In the genomic region with DNA sequence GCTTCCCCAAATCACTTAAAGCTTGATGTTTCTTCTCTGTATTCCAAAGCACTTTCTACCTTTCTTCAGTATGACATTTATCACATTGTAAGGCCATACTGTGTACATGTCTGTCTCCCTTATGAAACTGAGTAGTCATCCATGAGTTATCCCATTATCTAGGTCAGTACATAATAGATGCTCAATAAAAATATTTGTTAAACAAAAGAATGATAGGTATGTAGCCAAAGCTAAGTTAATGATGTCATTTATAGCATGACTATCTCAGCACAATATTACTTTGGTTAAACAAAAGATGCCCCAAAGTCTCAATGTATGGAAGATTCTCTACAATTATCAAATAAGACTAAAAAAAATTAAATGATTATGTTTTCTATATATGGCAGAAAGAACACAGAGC, we compare ENCODE assay signal across 20 cellular contexts. TPM values are rescaled to one million over a fixed set of nuclear protein-coding genes. Genes with fewer than 3 reads are reported as not detected.
DNase-seq lines count a peak whose midpoint lies in the region; ATAC-seq and TF ChIP-seq lines count a peak whose summit lies in the region.
"Had no signal": no experiment of that assay in that cellular context is flagged by ENCODE, and none has a peak within 500 bp of the region (broad histone marks: within the 10 kb centered on the region; RNA-seq: fewer than 3 reads in every experiment).

No MANE protein-coding gene starts in this region.

- peak; percentile 45 for DNase-seq in EL
- peak; percentile 9 for DNase-seq in PC-3
- peak; percentile 5 for DNase-seq in fibroblast of peridontal ligament (ENCODE audit: extremely low read depth)
- no peak for DNase-seq in T-helper 17 cell
- no peak for DNase-seq in NCI-H82 (lab: John Stamatoyannopoulos, UW)
- DNase-seq in immature natural killer cell: no peak
- DNase-seq in NCI-H2227 treated with DMSO at 0.1 percent for 48 hours (lab: John Stamatoyannopoulos, UW): no peak
- DNase-seq: BE2C; Caco-2; CD8-positive, alpha-beta memory T cell; DND-41; H7; KG1 had no signal

- H3K36me3 ChIP-seq in ACC112 (ENCODE audit: insufficient read depth, low read length) (no peaks in the 10 kb centered on the region), PC-3 (ENCODE audit: low read depth, low read length) (no peaks in the 10 kb centered on the region)
- H3K36me3 ChIP-seq: BE2C had no signal

- no TSS peak for BruUV-seq in PC-3 (replicated peaks; lab: Mats Ljungman, UMichigan)

- H3K27ac Mint-ChIP-seq in T-helper 17 cell: no peak overlapping the region
- no peak overlapping the region for H3K27ac Mint-ChIP-seq in immature natural killer cell
- H3K27ac Mint-ChIP-seq: CD8-positive, alpha-beta memory T cell; GM23338 had no signal

- H3K27ac ChIP-seq in ACC112 (ENCODE audit: low read depth, low read length): 0 out of 2 replicates have a peak overlapping the region, but pooled peaks have one; percentile 31
- H3K27ac ChIP-seq in PC-3 (ENCODE audit: low read length): no peak overlapping the region
- H3K27ac ChIP-seq: C4-2B, HL-60 had no signal

- H3K36me3 Mint-ChIP-seq in T-helper 17 cell (ENCODE audit: low read depth): no peaks in the 10 kb centered on the region
- H3K36me3 Mint-ChIP-seq in immature natural killer cell: no peaks in the 10 kb centered on the region
- H3K36me3 Mint-ChIP-seq: CD8-positive, alpha-beta memory T cell had no signal

- POLR2A ChIA-PET in PC-3 (lab: Charles Lee; ENCODE audit: unreplicated experiment): no interaction called here

- peaks cover 0 to 5% (median 2%) of the 10 kb centered on the region in 6 donors for H3K9me3 Mint-ChIP-seq in immature natural killer cell
- H3K9me3 Mint-ChIP-seq: CD8-positive, alpha-beta memory T cell; GM23338 had no signal

- no peaks in the 10 kb centered on the region for H4K20me1 ChIP-seq in PC-3 (ENCODE audit: low read length)

- no peak overlapping the region for H3K4me3 Mint-ChIP-seq in T-helper 17 cell
- H3K4me3 Mint-ChIP-seq in immature natural killer cell: no peak overlapping the region
- H3K4me3 Mint-ChIP-seq: CD8-positive, alpha-beta memory T cell; GM23338 had no signal

- H2AFZ ChIP-seq in ACC112 (ENCODE audit: low read length, unreplicated experiment) (no peak overlapping the region), PC-3 (ENCODE audit: low read length) (no peak overlapping the region)
- H2AFZ ChIP-seq: GM23338 had no signal

- H3K4me1 ChIP-seq in ACC112 (ENCODE audit: control insufficient read depth, insufficient read depth, low read length, unreplicated experiment) (peaks cover 33% of the 10 kb centered on the region), PC-3 (ENCODE audit: insufficient read depth, low read length) (peaks cover 5% of the 10 kb centered on the region)
- H3K4me1 ChIP-seq: BE2C had no signal

- H3K9ac ChIP-seq in PC-3 (ENCODE audit: low read length): no peak overlapping the region

- H3K9me3 ChIP-seq in PC-3 (ENCODE audit: low read length) (no peaks in the 10 kb centered on the region), T-helper 17 cell (ENCODE audit: control insufficient read depth, low read length, poor library complexity, severe bottlenecking) (no peaks in the 10 kb centered on the region)
- H3K9me3 ChIP-seq: BE2C, Caco-2 had no signal

- no peak for ATAC-seq in PC-3
- ATAC-seq in T-helper 17 cell: no peak
- ATAC-seq: GM12878, GM23338 had no signal

- H3F3A ChIP-seq in PC-3 (ENCODE audit: low read length, unreplicated experiment): no peaks in the 10 kb centered on the region

- intact Hi-C loops in PC-3 (cut with micrococcal nuclease): no loop called here

- TF ChIP-seq CTCF in PC-3 (conservative IDR thresholded peaks at IDR 0.05; ENCODE audit: low read depth, low read length): no peak

- H3K9me2 ChIP-seq in PC-3 (replicated peaks; ENCODE audit: low read length): no peaks in the 10 kb centered on the region

- H3K27me3 Mint-ChIP-seq in T-helper 17 cell (peaks cover 6% of the 10 kb centered on the region), immature natural killer cell (ENCODE audit: low read depth in 3 of 3) (peaks cover 0 to 2% (median 1%) of the 10 kb centered on the region in 3 donors)
- H3K27me3 Mint-ChIP-seq: CD8-positive, alpha-beta memory T cell had no signal

- H3K27me3 ChIP-seq in ACC112 (ENCODE audit: insufficient read depth, low read length): no peaks in the 10 kb centered on the region
- peaks cover 8% of the 10 kb centered on the region; the same call in 1 of the 2 replicates for H3K27me3 ChIP-seq in PC-3 (ENCODE audit: low read length)
- H3K27me3 ChIP-seq: BE2C had no signal

- H3K79me2 ChIP-seq in ACC112 (ENCODE audit: control insufficient read depth, insufficient read depth, low read length, unreplicated experiment) (no peaks in the 10 kb centered on the region), PC-3 (ENCODE audit: low read length) (no peaks in the 10 kb centered on the region)

- H3K4me2 ChIP-seq in PC-3 (ENCODE audit: low read length): no peak overlapping the region
- H3K4me2 ChIP-seq: GM23338 had no signal

- H3K4me1 Mint-ChIP-seq in T-helper 17 cell: no peaks in the 10 kb centered on the region
- H3K4me1 Mint-ChIP-seq in immature natural killer cell: no peaks in the 10 kb centered on the region
- H3K4me1 Mint-ChIP-seq: CD8-positive, alpha-beta memory T cell had no signal

- H3K4me3 ChIP-seq in ACC112 (ENCODE audit: low read depth, low read length) (no peak overlapping the region), PC-3 (ENCODE audit: low read length) (no peak overlapping the region)
- H3K4me3 ChIP-seq: GM12878, GM23338 had no signal

- CTCF ChIA-PET in PC-3 (lab: Charles Lee): no interaction called here

RNA-seq across cellular contexts. Expression of a gene that starts 3.1 kb away (rescaled TPM):
- total RNA-seq in PC-3 (2014; rRNA removed) (not detected in 2 replicates), T-helper 17 cell (not detected)
- not detected for polyA plus RNA-seq in immature natural killer cell
- total RNA-seq: A172; Caco-2; CD8-positive, alpha-beta memory T cell; G401; GM12878; GM23338; H7 had no signal
- polyA plus RNA-seq: CD8-positive, alpha-beta memory T cell; GM12878; GM23338 had no signal

Comparison
In these comparisons a context has a peak if more than half of its experiments do, and no peak if none do; other contexts are left out.
1. DNase-seq: peak in EL (single experiment), PC-3 (single experiment) and fibroblast of peridontal ligament (single experiment); none in T-helper 17 cell (0 of 3), NCI-H82 (single experiment), immature natural killer cell (0 of 3) and NCI-H2227 treated with DMSO at 0.1 percent for 48 hours (single experiment).